Comparison of ENCODE assay signal across 1 cellular context in the genomic region with DNA sequence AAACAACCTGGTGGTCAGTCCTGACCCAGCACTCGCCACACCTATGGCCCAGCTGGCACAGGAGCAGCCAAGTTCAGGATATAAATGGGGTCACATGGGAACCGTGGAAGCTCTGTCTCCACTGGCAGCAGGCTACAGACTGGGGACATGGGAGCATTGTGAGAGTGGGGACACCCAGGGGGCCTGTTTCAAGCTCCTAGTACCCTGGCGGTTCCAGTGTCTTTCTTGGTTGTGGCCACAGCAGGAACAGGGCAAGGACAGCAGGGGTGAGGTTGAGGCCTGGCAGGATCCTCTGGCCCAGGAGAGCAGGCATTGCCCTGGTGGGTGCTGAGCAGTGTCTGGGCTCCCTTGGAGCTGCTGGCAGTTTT.
TF ChIP-seq lines count a peak whose summit lies in the region.

No MANE protein-coding gene starts in this region.

TF ChIP-seq in HepG2, 621 proteins besides CTCF, POLR2A, EP300 and RAD21 (continues in another document):
- peak; percentile 71; the same call in 1 of the 2 replicates for TF ChIP-seq ZNF34 (CRISPR knock-in tag; IDR thresholded peaks at IDR 0.05; ENCODE audit: borderline replicate concordance)
- TF ChIP-seq, protein P1, sequence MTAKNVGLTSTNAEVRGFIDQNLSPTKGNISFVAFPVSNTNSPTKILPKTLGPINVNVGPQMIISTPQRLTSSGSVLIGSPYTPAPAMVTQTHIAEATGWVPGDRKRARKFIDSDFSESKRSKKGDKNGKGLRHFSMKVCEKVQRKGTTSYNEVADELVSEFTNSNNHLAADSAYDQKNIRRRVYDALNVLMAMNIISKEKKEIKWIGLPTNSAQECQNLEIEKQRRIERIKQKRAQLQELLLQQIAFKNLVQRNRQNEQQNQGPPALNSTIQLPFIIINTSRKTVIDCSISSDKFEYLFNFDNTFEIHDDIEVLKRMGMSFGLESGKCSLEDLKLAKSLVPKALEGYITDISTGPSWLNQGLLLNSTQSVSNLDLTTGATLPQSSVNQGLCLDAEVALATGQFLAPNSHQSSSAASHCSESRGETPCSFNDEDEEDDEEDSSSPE (CRISPR knock-in tag; IDR thresholded peaks at IDR 0.05), result peak; percentile 2; the same call in 1 of the 2 replicates
- no peak for TF ChIP-seq RXRB (CRISPR knock-in tag; IDR thresholded peaks at IDR 0.05; ENCODE audit: borderline replicate concordance)
- no peak for TF ChIP-seq ZNF484 (CRISPR knock-in tag; IDR thresholded peaks at IDR 0.05; ENCODE audit: borderline replicate concordance, low read depth)
- TF ChIP-seq, protein P2, sequence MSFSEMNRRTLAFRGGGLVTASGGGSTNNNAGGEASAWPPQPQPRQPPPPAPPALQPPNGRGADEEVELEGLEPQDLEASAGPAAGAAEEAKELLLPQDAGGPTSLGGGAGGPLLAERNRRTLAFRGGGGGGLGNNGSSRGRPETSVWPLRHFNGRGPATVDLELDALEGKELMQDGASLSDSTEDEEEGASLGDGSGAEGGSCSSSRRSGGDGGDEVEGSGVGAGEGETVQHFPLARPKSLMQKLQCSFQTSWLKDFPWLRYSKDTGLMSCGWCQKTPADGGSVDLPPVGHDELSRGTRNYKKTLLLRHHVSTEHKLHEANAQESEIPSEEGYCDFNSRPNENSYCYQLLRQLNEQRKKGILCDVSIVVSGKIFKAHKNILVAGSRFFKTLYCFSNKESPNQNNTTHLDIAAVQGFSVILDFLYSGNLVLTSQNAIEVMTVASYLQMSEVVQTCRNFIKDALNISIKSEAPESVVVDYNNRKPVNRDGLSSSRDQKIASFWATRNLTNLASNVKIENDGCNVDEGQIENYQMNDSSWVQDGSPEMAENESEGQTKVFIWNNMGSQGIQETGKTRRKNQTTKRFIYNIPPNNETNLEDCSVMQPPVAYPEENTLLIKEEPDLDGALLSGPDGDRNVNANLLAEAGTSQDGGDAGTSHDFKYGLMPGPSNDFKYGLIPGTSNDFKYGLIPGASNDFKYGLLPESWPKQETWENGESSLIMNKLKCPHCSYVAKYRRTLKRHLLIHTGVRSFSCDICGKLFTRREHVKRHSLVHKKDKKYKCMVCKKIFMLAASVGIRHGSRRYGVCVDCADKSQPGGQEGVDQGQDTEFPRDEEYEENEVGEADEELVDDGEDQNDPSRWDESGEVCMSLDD (CRISPR knock-in tag; IDR thresholded peaks at IDR 0.05; ENCODE audit: borderline replicate concordance), result no peak
- 0 out of 2 replicates have a peak, but pooled peaks have one; percentile 1 for TF ChIP-seq STAG1 (CRISPR knock-in tag; IDR thresholded peaks at IDR 0.05)
- TF ChIP-seq, protein P3, sequence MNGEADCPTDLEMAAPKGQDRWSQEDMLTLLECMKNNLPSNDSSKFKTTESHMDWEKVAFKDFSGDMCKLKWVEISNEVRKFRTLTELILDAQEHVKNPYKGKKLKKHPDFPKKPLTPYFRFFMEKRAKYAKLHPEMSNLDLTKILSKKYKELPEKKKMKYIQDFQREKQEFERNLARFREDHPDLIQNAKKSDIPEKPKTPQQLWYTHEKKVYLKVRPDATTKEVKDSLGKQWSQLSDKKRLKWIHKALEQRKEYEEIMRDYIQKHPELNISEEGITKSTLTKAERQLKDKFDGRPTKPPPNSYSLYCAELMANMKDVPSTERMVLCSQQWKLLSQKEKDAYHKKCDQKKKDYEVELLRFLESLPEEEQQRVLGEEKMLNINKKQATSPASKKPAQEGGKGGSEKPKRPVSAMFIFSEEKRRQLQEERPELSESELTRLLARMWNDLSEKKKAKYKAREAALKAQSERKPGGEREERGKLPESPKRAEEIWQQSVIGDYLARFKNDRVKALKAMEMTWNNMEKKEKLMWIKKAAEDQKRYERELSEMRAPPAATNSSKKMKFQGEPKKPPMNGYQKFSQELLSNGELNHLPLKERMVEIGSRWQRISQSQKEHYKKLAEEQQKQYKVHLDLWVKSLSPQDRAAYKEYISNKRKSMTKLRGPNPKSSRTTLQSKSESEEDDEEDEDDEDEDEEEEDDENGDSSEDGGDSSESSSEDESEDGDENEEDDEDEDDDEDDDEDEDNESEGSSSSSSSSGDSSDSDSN (CRISPR knock-in tag; IDR thresholded peaks at IDR 0.05), result no peak
- 0 out of 2 replicates have a peak, but pooled peaks have one; percentile 37 for TF ChIP-seq ZZZ3 (CRISPR knock-in tag; IDR thresholded peaks at IDR 0.05; ENCODE audit: borderline replicate concordance)
- TF ChIP-seq, protein P4, sequence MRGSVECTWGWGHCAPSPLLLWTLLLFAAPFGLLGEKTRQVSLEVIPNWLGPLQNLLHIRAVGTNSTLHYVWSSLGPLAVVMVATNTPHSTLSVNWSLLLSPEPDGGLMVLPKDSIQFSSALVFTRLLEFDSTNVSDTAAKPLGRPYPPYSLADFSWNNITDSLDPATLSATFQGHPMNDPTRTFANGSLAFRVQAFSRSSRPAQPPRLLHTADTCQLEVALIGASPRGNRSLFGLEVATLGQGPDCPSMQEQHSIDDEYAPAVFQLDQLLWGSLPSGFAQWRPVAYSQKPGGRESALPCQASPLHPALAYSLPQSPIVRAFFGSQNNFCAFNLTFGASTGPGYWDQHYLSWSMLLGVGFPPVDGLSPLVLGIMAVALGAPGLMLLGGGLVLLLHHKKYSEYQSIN (CRISPR knock-in tag; IDR thresholded peaks at IDR 0.05; ENCODE audit: borderline replicate concordance), result no peak
- no peak for TF ChIP-seq NFE2 (CRISPR knock-in tag; IDR thresholded peaks at IDR 0.05)
- TF ChIP-seq, protein P5, sequence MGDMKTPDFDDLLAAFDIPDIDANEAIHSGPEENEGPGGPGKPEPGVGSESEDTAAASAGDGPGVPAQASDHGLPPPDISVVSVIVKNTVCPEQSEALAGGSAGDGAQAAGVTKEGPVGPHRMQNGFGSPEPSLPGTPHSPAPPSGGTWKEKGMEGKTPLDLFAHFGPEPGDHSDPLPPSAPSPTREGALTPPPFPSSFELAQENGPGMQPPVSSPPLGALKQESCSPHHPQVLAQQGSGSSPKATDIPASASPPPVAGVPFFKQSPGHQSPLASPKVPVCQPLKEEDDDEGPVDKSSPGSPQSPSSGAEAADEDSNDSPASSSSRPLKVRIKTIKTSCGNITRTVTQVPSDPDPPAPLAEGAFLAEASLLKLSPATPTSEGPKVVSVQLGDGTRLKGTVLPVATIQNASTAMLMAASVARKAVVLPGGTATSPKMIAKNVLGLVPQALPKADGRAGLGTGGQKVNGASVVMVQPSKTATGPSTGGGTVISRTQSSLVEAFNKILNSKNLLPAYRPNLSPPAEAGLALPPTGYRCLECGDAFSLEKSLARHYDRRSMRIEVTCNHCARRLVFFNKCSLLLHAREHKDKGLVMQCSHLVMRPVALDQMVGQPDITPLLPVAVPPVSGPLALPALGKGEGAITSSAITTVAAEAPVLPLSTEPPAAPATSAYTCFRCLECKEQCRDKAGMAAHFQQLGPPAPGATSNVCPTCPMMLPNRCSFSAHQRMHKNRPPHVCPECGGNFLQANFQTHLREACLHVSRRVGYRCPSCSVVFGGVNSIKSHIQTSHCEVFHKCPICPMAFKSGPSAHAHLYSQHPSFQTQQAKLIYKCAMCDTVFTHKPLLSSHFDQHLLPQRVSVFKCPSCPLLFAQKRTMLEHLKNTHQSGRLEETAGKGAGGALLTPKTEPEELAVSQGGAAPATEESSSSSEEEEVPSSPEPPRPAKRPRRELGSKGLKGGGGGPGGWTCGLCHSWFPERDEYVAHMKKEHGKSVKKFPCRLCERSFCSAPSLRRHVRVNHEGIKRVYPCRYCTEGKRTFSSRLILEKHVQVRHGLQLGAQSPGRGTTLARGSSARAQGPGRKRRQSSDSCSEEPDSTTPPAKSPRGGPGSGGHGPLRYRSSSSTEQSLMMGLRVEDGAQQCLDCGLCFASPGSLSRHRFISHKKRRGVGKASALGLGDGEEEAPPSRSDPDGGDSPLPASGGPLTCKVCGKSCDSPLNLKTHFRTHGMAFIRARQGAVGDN (CRISPR knock-in tag; IDR thresholded peaks at IDR 0.05), result peak; percentile 76
- no peak for TF ChIP-seq ZBTB7B (CRISPR knock-in tag; IDR thresholded peaks at IDR 0.05)
- TF ChIP-seq ASH2L (IDR thresholded peaks at IDR 0.05; ENCODE audit: insufficient read length, low read depth, low read length), result no peak
- no peak for TF ChIP-seq GZF1 (CRISPR knock-in tag; IDR thresholded peaks at IDR 0.05)
- no peak for TF ChIP-seq NR2F2 (IDR thresholded peaks at IDR 0.05; ENCODE audit: borderline replicate concordance, low read depth)
- no peak for TF ChIP-seq RFX3 (CRISPR knock-in tag; IDR thresholded peaks at IDR 0.05)
- TF ChIP-seq ZNF782 (CRISPR knock-in tag; IDR thresholded peaks at IDR 0.05; ENCODE audit: borderline replicate concordance), result 0 out of 2 replicates have a peak, but pooled peaks have one; percentile 55
- TF ChIP-seq ZNF205 (CRISPR knock-in tag; IDR thresholded peaks at IDR 0.05), result no peak
- TF ChIP-seq, protein P6, sequence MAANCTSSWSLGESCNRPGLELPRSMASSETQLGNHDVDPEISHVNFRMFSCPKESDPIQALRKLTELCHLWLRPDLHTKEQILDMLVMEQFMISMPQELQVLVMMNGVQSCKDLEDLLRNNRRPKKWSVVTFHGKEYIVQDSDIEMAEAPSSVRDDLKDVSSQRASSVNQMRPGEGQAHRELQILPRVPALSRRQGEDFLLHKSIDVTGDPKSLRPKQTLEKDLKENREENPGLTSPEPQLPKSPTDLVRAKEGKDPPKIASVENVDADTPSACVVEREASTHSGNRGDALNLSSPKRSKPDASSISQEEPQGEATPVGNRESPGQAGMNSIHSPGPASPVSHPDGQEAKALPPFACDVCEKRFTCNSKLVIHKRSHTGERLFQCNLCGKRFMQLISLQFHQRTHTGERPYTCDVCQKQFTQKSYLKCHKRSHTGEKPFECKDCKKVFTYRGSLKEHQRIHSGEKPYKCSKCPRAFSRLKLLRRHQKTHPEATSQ (CRISPR knock-in tag; IDR thresholded peaks at IDR 0.05; ENCODE audit: borderline replicate concordance), result no peak
- TF ChIP-seq PCBP1 (IDR thresholded peaks at IDR 0.05; ENCODE audit: borderline replicate concordance, low read depth, low read length), result no peak
- no peak for TF ChIP-seq MBNL3 (CRISPR knock-in tag; conservative IDR thresholded peaks at IDR 0.05)
- 0 out of 2 replicates have a peak, but pooled peaks have one; percentile 1 for TF ChIP-seq FOXO1 (CRISPR knock-in tag; IDR thresholded peaks at IDR 0.05)
- TF ChIP-seq, protein P7, sequence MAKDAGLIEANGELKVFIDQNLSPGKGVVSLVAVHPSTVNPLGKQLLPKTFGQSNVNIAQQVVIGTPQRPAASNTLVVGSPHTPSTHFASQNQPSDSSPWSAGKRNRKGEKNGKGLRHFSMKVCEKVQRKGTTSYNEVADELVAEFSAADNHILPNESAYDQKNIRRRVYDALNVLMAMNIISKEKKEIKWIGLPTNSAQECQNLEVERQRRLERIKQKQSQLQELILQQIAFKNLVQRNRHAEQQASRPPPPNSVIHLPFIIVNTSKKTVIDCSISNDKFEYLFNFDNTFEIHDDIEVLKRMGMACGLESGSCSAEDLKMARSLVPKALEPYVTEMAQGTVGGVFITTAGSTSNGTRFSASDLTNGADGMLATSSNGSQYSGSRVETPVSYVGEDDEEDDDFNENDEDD (CRISPR knock-in tag; IDR thresholded peaks at IDR 0.05; ENCODE audit: borderline replicate concordance), result no peak
- TF ChIP-seq, protein P8, sequence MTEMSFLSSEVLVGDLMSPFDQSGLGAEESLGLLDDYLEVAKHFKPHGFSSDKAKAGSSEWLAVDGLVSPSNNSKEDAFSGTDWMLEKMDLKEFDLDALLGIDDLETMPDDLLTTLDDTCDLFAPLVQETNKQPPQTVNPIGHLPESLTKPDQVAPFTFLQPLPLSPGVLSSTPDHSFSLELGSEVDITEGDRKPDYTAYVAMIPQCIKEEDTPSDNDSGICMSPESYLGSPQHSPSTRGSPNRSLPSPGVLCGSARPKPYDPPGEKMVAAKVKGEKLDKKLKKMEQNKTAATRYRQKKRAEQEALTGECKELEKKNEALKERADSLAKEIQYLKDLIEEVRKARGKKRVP (CRISPR knock-in tag; IDR thresholded peaks at IDR 0.05), result no peak
- 0 out of 2 replicates have a peak, but pooled peaks have one; percentile 27 for TF ChIP-seq MTA1 (CRISPR knock-in tag; IDR thresholded peaks at IDR 0.05; ENCODE audit: borderline replicate concordance)
- 0 out of 2 replicates have a peak, but pooled peaks have one; percentile 9 for TF ChIP-seq ZNF546 (CRISPR knock-in tag; conservative IDR thresholded peaks at IDR 0.05)
- no peak for TF ChIP-seq ZSCAN21 (CRISPR knock-in tag; IDR thresholded peaks at IDR 0.05; ENCODE audit: borderline replicate concordance)
- no peak for TF ChIP-seq PAF1 (CRISPR knock-in tag; IDR thresholded peaks at IDR 0.05)
- TF ChIP-seq YEATS2 (CRISPR knock-in tag; IDR thresholded peaks at IDR 0.05; ENCODE audit: borderline replicate concordance), result no peak; the same call in 1 of the 2 replicates
- no peak for TF ChIP-seq ZNF136 (CRISPR knock-in tag; IDR thresholded peaks at IDR 0.05; ENCODE audit: low read depth)
- TF ChIP-seq, protein P9, sequence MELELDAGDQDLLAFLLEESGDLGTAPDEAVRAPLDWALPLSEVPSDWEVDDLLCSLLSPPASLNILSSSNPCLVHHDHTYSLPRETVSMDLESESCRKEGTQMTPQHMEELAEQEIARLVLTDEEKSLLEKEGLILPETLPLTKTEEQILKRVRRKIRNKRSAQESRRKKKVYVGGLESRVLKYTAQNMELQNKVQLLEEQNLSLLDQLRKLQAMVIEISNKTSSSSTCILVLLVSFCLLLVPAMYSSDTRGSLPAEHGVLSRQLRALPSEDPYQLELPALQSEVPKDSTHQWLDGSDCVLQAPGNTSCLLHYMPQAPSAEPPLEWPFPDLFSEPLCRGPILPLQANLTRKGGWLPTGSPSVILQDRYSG (CRISPR knock-in tag; IDR thresholded peaks at IDR 0.05), result no peak
- no peak for TF ChIP-seq MTF2 (CRISPR knock-in tag; IDR thresholded peaks at IDR 0.05; ENCODE audit: borderline replicate concordance)
- TF ChIP-seq ZNF879 (CRISPR knock-in tag; IDR thresholded peaks at IDR 0.05), result 0 out of 2 replicates have a peak, but pooled peaks have one; percentile 15
- TF ChIP-seq ZNF773 (CRISPR knock-in tag; IDR thresholded peaks at IDR 0.05; ENCODE audit: borderline replicate concordance), result no peak
- TF ChIP-seq NPAS2 (CRISPR knock-in tag; IDR thresholded peaks at IDR 0.05; ENCODE audit: borderline replicate concordance), result no peak
- TF ChIP-seq, protein P10, sequence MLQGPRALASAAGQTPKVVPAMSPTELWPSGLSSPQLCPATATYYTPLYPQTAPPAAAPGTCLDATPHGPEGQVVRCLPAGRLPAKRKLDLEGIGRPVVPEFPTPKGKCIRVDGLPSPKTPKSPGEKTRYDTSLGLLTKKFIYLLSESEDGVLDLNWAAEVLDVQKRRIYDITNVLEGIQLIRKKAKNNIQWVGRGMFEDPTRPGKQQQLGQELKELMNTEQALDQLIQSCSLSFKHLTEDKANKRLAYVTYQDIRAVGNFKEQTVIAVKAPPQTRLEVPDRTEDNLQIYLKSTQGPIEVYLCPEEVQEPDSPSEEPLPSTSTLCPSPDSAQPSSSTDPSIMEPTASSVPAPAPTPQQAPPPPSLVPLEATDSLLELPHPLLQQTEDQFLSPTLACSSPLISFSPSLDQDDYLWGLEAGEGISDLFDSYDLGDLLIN (CRISPR knock-in tag; IDR thresholded peaks at IDR 0.05; ENCODE audit: borderline replicate concordance), result no peak
- TF ChIP-seq ZSCAN12 (CRISPR knock-in tag; IDR thresholded peaks at IDR 0.05), result no peak
